In genomic region chr7:134878731-134879295, GRCh38 we compare ENCODE assay signal across 18 cellular contexts.
A peak's percentile ranks its signal among the peaks of the same experiment; 100 is the strongest.
DNase-seq lines count a peak whose midpoint lies in the region; ATAC-seq and TF ChIP-seq lines count a peak whose summit lies in the region.
"Had no signal": no experiment of that assay in that cellular context is flagged by ENCODE, and none has a peak within 500 bp of the region (broad histone marks: within the 10 kb centered on the region; RNA-seq: fewer than 3 reads in every experiment).

No MANE protein-coding gene starts in this region.

- no peaks in the 10 kb centered on the region for H4K20me1 ChIP-seq in HCT116 (ENCODE audit: insufficient read depth)
- H4K20me1 ChIP-seq: BLaER1 treated with 17β-estradiol and CSF1 and Interleukin-3, amounts not matched to agents 10 nM and 100 nM had no signal

- H3K36me3 ChIP-seq in HCT116 (ENCODE audit: control insufficient read depth in 1 of 2, insufficient read depth in 2 of 2, low read length in 2 of 2) (no peaks in the 10 kb centered on the region), sigmoid colon (peaks cover 0 to 11% (median 0%) of the 10 kb centered on the region in 4 donors), testis (ENCODE audit: low read depth, missing control alignments) (no peaks in the 10 kb centered on the region)
- H3K36me3 ChIP-seq in CD4-positive, alpha-beta memory T cell (ENCODE audit: insufficient read depth, low read length) = no peaks in the 10 kb centered on the region
- H3K36me3 ChIP-seq: HAP-1, neural progenitor cell, suprapubic skin had no signal

- ATAC-seq in HCT116 (peak; percentile 67), HG03097 (IDR thresholded peaks at IDR 0.05; ENCODE audit: low FRiP score, unreplicated experiment) (no peak)
- ATAC-seq: esophagus mucosa had no signal

- CTCF ChIA-PET in GM10248 (lab: Yijun Ruan, JAX) (interaction anchor here (0.8 to 1.7 kb wide), 4 partner anchors 22 to 289 kb away, joined by 3 to 4 read pairs (median 3); no protein-coding TSS in a partner anchor), HCT116 (lab: Charles Lee) (interaction anchor here (0.7 to 1.1 kb wide), 2 partner anchors 64 to 75 kb away, joined by 3 read pairs; no protein-coding TSS in a partner anchor)
- CTCF ChIA-PET in CD4-positive, alpha-beta memory T cell (lab: Charles Lee; ENCODE audit: partially characterized antibody) = interaction anchor here (1.9 kb wide), 1 partner anchor 12 kb away, joined by 4 read pairs; no protein-coding TSS in a partner anchor

- no peak overlapping the region for H3K4me2 ChIP-seq in HCT116 (ENCODE audit: low read length)
- H3K4me2 ChIP-seq: BLaER1 treated with 17β-estradiol and CSF1 and Interleukin-3, amounts not matched to agents 10 nM and 100 nM; neural progenitor cell had no signal

- no peaks in the 10 kb centered on the region for H3K27me3 Mint-ChIP-seq in CD4-positive, alpha-beta memory T cell

- no peak overlapping the region for H3K9ac ChIP-seq in HCT116 (ENCODE audit: low read length)
- H3K9ac ChIP-seq: BLaER1 treated with 17β-estradiol and CSF1 and Interleukin-3, amounts not matched to agents 10 nM and 100 nM; neural progenitor cell had no signal

- H3K27ac ChIP-seq in HCT116 (ENCODE audit: low read depth, low read length) = no peak overlapping the region
- peak overlapping the region; percentile 39 to 88 (median 78) for H3K27ac ChIP-seq in sigmoid colon
- H3K27ac ChIP-seq in CD4-positive, alpha-beta memory T cell (ENCODE audit: low read depth, low read length) = no peak overlapping the region
- H3K27ac ChIP-seq in testis = no peak overlapping the region
- H3K27ac ChIP-seq: BLaER1 treated with 17β-estradiol and CSF1 and Interleukin-3, amounts not matched to agents 10 nM and 100 nM; neural progenitor cell; suprapubic skin had no signal

- H3K4me3 ChIP-seq in HCT116 (replicated peaks in 1 of 2; ENCODE audit: low read depth in 1 of 2, low read length in 2 of 2) (no peak overlapping the region), epithelial cell of esophagus (ENCODE audit: low read length) (no peak overlapping the region), sigmoid colon (no peak overlapping the region), testis (no peak overlapping the region)
- no peak overlapping the region for H3K4me3 ChIP-seq in CD4-positive, alpha-beta memory T cell (ENCODE audit: low read length in 2 of 2)
- H3K4me3 ChIP-seq: BLaER1 treated with 17β-estradiol and CSF1 and Interleukin-3, amounts not matched to agents 10 nM and 100 nM; HAP-1; neural progenitor cell; right atrium auricular region; suprapubic skin had no signal

- no peak overlapping the region for H2AFZ ChIP-seq in HCT116 (ENCODE audit: low read depth, low read length, poor library complexity, severe bottlenecking)
- H2AFZ ChIP-seq: neural progenitor cell had no signal

- H3K4me3 Mint-ChIP-seq in CD4-positive, alpha-beta memory T cell = no peak overlapping the region
- H3K4me3 Mint-ChIP-seq: activated CD4-positive, alpha-beta T cell treated with anti-CD3 and anti-CD28 coated beads, Interleukin-2, amount 10 ng/mL, durations not matched to agents 24 days and 14 days; memory B cell; neural progenitor cell had no signal

- H3K4me1 ChIP-seq in HCT116 (ENCODE audit: control insufficient read depth in 1 of 2, insufficient read depth in 2 of 2, low read length in 2 of 2) (peaks cover 0 to 7% of the 10 kb centered on the region in 2 experiments; a peak in 1 of 4 replicates), sigmoid colon (peaks cover 0 to 84% (median 62%) of the 10 kb centered on the region in 4 donors), testis (no peaks in the 10 kb centered on the region)
- H3K4me1 ChIP-seq in CD4-positive, alpha-beta memory T cell (ENCODE audit: insufficient read depth, low read length) = no peaks in the 10 kb centered on the region
- H3K4me1 ChIP-seq: neural progenitor cell had no signal

- no peak for TF ChIP-seq POLR2A in HCT116 (IDR thresholded peaks at IDR 0.05; ENCODE audit: borderline replicate concordance, extremely low read depth, insufficient read depth, insufficient read length)
- TF ChIP-seq POLR2A in sigmoid colon (IDR thresholded peaks at IDR 0.05) = no peak
- TF ChIP-seq POLR2A in testis (IDR thresholded peaks at IDR 0.05) = no peak

- H3K27me3 ChIP-seq in HCT116 (ENCODE audit: insufficient read depth, low read length) = no peaks in the 10 kb centered on the region
- no peaks in the 10 kb centered on the region for H3K27me3 ChIP-seq in sigmoid colon
- H3K27me3 ChIP-seq in CD4-positive, alpha-beta memory T cell (ENCODE audit: insufficient read depth, low read length) = no peaks in the 10 kb centered on the region
- no peaks in the 10 kb centered on the region for H3K27me3 ChIP-seq in testis
- H3K27me3 ChIP-seq: BLaER1 treated with 17β-estradiol and CSF1 and Interleukin-3, amounts not matched to agents 10 nM and 100 nM; neural progenitor cell; right atrium auricular region; suprapubic skin had no signal

- no peak for TF ChIP-seq EP300 in sigmoid colon (IDR thresholded peaks at IDR 0.05)

- H3K36me3 Mint-ChIP-seq in CD4-positive, alpha-beta memory T cell = no peaks in the 10 kb centered on the region
- H3K36me3 Mint-ChIP-seq: memory B cell, neural progenitor cell had no signal

- no peaks in the 10 kb centered on the region for H3K9me3 ChIP-seq in HCT116 (ENCODE audit: control insufficient read depth in 1 of 2, insufficient read depth in 1 of 2, low read depth in 1 of 2, low read length in 2 of 2)
- H3K9me3 ChIP-seq in sigmoid colon = no peaks in the 10 kb centered on the region
- no peaks in the 10 kb centered on the region for H3K9me3 ChIP-seq in CD4-positive, alpha-beta memory T cell (ENCODE audit: control insufficient read depth in 1 of 2, low read length in 2 of 2)
- no peaks in the 10 kb centered on the region for H3K9me3 ChIP-seq in testis
- H3K9me3 ChIP-seq: HAP-1, right atrium auricular region, suprapubic skin had no signal

- no peak for DNase-seq in GM10248 (ENCODE audit: extremely low spot score)
- DNase-seq in HCT116 (ENCODE audit: low read depth, low spot score) = no peak
- no peak for DNase-seq in epithelial cell of esophagus (ENCODE audit: low read depth)
- DNase-seq in sigmoid colon = no peak
- DNase-seq in CD4-positive, alpha-beta memory T cell = no peak
- no peak for DNase-seq in testis
- DNase-seq: activated CD4-positive, alpha-beta T cell treated with anti-CD3 and anti-CD28 coated beads, Interleukin-2, amount 10 ng/mL, durations not matched to agents 24 days and 14 days; activated naive CD4-positive, alpha-beta T cell; cortex of kidney; NCI-H69 had no signal

- POLR2A ChIA-PET in GM10248 (lab: Yijun Ruan, JAX) (no interaction called here), HCT116 (lab: Charles Lee) (no interaction called here)
- POLR2A ChIA-PET in CD4-positive, alpha-beta memory T cell (lab: Charles Lee; ENCODE audit: partially characterized antibody) = no interaction called here

- intact Hi-C loops in HCT116 (cut with micrococcal nuclease) = loop anchor here (5.0 kb wide), 1 partner anchor 63 kb away; no protein-coding TSS in a partner anchor
- intact Hi-C loops in sigmoid colon (cut with DNase I) = no loop called here
- intact Hi-C loops in CD4-positive, alpha-beta memory T cell (cut with micrococcal nuclease) = no loop called here
- intact Hi-C loops in testis (cut with DNase I; ENCODE audit: low total_unique reads) = no loop called here

- no peaks in the 10 kb centered on the region for H3K4me1 Mint-ChIP-seq in CD4-positive, alpha-beta memory T cell
- H3K4me1 Mint-ChIP-seq: activated CD4-positive, alpha-beta T cell treated with anti-CD3 and anti-CD28 coated beads, Interleukin-2, amount 10 ng/mL, durations not matched to agents 24 days and 14 days; memory B cell had no signal

- H3K9me2 ChIP-seq in HCT116 (ENCODE audit: insufficient read depth) = no peaks in the 10 kb centered on the region

- no peaks in the 10 kb centered on the region for H3K79me2 ChIP-seq in HCT116 (ENCODE audit: insufficient read depth, low read length)

- TF ChIP-seq RAD21 in HCT116 (IDR thresholded peaks at IDR 0.05; ENCODE audit: low read depth) = peak; percentile 71

- RAD21 ChIA-PET in HCT116 (lab: Charles Lee; ENCODE audit: low non-redundant PET in 1 of 2, low total read pairs in 2 of 2, uncharacterized antibody in 2 of 2, unreplicated experiment in 2 of 2) = interaction anchor here in 1 of 2 experiments (0.7 kb wide), 1 partner anchor 75 kb away, joined by 5 read pairs; no protein-coding TSS in a partner anchor

- H3K27ac Mint-ChIP-seq in CD4-positive, alpha-beta memory T cell = no peak overlapping the region
- H3K27ac Mint-ChIP-seq: activated CD4-positive, alpha-beta T cell treated with anti-CD3 and anti-CD28 coated beads, Interleukin-2, amount 10 ng/mL, durations not matched to agents 24 days and 14 days; memory B cell; neural progenitor cell had no signal

- TF ChIP-seq CTCF in GM10248 (IDR thresholded peaks at IDR 0.05; ENCODE audit: control extremely low read depth, extremely low read depth, low read depth, missing control alignments) (peak; percentile 19), HCT116 (IDR thresholded peaks at IDR 0.05 in 2 of 3, conservative IDR thresholded peaks at IDR 0.05 in 1 of 3; ENCODE audit: borderline replicate concordance in 1 of 3, insufficient read depth in 1 of 3, low read depth in 2 of 3, low read length in 2 of 3) (peak in 2 of 3 experiments; percentile 20 to 50; a peak in 2 of 6 replicates), epithelial cell of esophagus (IDR thresholded peaks at IDR 0.05; ENCODE audit: insufficient read depth, low read depth, low read length, missing control alignments) (peak; percentile 18), sigmoid colon (IDR thresholded peaks at IDR 0.05) (no peak), testis (IDR thresholded peaks at IDR 0.05) (no peak)

- peaks cover 0 to under 1% (median 0%) of the 10 kb centered on the region in 8 donors for H3K9me3 Mint-ChIP-seq in CD4-positive, alpha-beta memory T cell
- H3K9me3 Mint-ChIP-seq: activated CD4-positive, alpha-beta T cell treated with anti-CD3 and anti-CD28 coated beads, Interleukin-2, amount 10 ng/mL, durations not matched to agents 24 days and 14 days; memory B cell; neural progenitor cell had no signal

- BruUV-seq in HCT116 (replicated peaks; lab: Mats Ljungman, UMichigan) = no TSS peak

TF ChIP-seq in HCT116, 20 proteins besides CTCF, POLR2A, EP300 and RAD21:
- TF ChIP-seq TCF7L2 (IDR thresholded peaks at IDR 0.05; ENCODE audit: borderline replicate concordance, extremely low read depth, insufficient read depth, insufficient read length) (no peak), SP1 (IDR thresholded peaks at IDR 0.05; ENCODE audit: low read depth) (no peak), ZNF274 (IDR thresholded peaks at IDR 0.05; ENCODE audit: low read depth, low read length) (no peak)

Comparison
In these comparisons a context has a peak if more than half of its experiments do, and no peak if none do; other contexts are left out.
1. CTCF ChIP-seq: peak in GM10248 (single experiment), HCT116 (2 of 3) and epithelial cell of esophagus (single experiment); none in sigmoid colon (0 of 4) and testis (0 of 3).
2. H3K27ac ChIP-seq: peak in sigmoid colon (4 of 4); none in HCT116 (single experiment), CD4-positive, alpha-beta memory T cell (single experiment) and testis (0 of 2).